In genomic region chr16:8632675-8633182, GRCh38 we compare ENCODE assay signal across 13 cellular contexts. TPM values are rescaled to one million over a fixed set of nuclear protein-coding genes. Genes with fewer than 3 reads are reported as not detected.
DNase-seq lines count a peak whose midpoint lies in the region; ATAC-seq and TF ChIP-seq lines count a peak whose summit lies in the region.
"Had no signal": no experiment of that assay in that cellular context is flagged by ENCODE, and none has a peak within 500 bp of the region (broad histone marks: within the 10 kb centered on the region; RNA-seq: fewer than 3 reads in every experiment).

No MANE protein-coding gene starts in this region.

- H3K9ac ChIP-seq in duodenal mucosa (ENCODE audit: low read depth in 1 of 2, low read length in 2 of 2), result no peak overlapping the region

- TF ChIP-seq EP300 in tibial nerve (IDR thresholded peaks at IDR 0.05), result no peak

- no peak overlapping the region for H3K4me3 ChIP-seq in duodenal mucosa (ENCODE audit: low read depth in 1 of 2, low read length in 2 of 2)
- no peak overlapping the region for H3K4me3 ChIP-seq in muscle layer of duodenum (ENCODE audit: low read depth in 1 of 2, low read length in 2 of 2)
- no peak overlapping the region for H3K4me3 ChIP-seq in tibial nerve

- no peak for TF ChIP-seq POLR2A in tibial nerve (IDR thresholded peaks at IDR 0.05)

- 70 to 77% methylated on average over 5 of the region's 5 CpGs for WGBS in tibial nerve, 2 donors

- H3K36me3 ChIP-seq in duodenal mucosa (ENCODE audit: control insufficient read depth in 1 of 2, insufficient read depth in 2 of 2, low read length in 2 of 2) (peaks cover 40 to 87% of the 10 kb centered on the region in 2 donors), muscle layer of duodenum (ENCODE audit: control insufficient read depth in 1 of 2, insufficient read depth in 2 of 2, low read length in 2 of 2) (peaks cover 53 to 76% of the 10 kb centered on the region in 2 donors), tibial nerve (peaks cover 8 to 96% (median 26%) of the 10 kb centered on the region in 3 donors)

- no peak for TF ChIP-seq CTCF in tibial nerve (IDR thresholded peaks at IDR 0.05)
- no peak for TF ChIP-seq CTCF in foreskin keratinocyte (conservative IDR thresholded peaks at IDR 0.05)

- no peaks in the 10 kb centered on the region for H3K27me3 ChIP-seq in duodenal mucosa (ENCODE audit: control insufficient read depth in 1 of 2, insufficient read depth in 2 of 2, low read length in 2 of 2)
- H3K27me3 ChIP-seq in muscle layer of duodenum (ENCODE audit: low read depth, low read length), result no peaks in the 10 kb centered on the region
- no peaks in the 10 kb centered on the region for H3K27me3 ChIP-seq in tibial nerve
- no peaks in the 10 kb centered on the region for H3K27me3 ChIP-seq in foreskin keratinocyte

- no peaks in the 10 kb centered on the region for H3K9me3 ChIP-seq in duodenal mucosa (ENCODE audit: control insufficient read depth in 1 of 2, low read length in 2 of 2)
- H3K9me3 ChIP-seq in muscle layer of duodenum (ENCODE audit: control insufficient read depth in 1 of 2, low read length in 2 of 2), result no peaks in the 10 kb centered on the region
- no peaks in the 10 kb centered on the region for H3K9me3 ChIP-seq in tibial nerve

- peak; percentile 68 for DNase-seq in NOMO-1 treated with dmso at 0.1 percent for 144 hours (lab: John Stamatoyannopoulos, UW; ENCODE audit: unreplicated experiment)
- peak in 1 of 2 donors; percentile 15 for DNase-seq in tibial nerve (ENCODE audit: low spot score in 2 of 2)
- no peak for DNase-seq in foreskin keratinocyte
- DNase-seq: activated CD4-positive, alpha-beta T cell treated with anti-CD3 and anti-CD28 coated beads, Interleukin-2, amount 50 U/mL, for 4 hours; activated naive CD8-positive, alpha-beta T cell treated with anti-CD3 and anti-CD28 coated beads, Interleukin-2, amount 10 ng/mL, durations not matched to agents 7 days and 5 days; stimulated activated naive CD4-positive, alpha-beta T cell treated with Interleukin-2 at 50 U/mL for 16 hours had no signal

- no peak for ATAC-seq in HG02642 (IDR thresholded peaks at IDR 0.05; ENCODE audit: poor library complexity, unreplicated experiment)
- ATAC-seq in GM18517 (IDR thresholded peaks at IDR 0.05; ENCODE audit: unreplicated experiment), result no peak
- no peak for ATAC-seq in foreskin keratinocyte

- H3K4me1 ChIP-seq in duodenal mucosa (ENCODE audit: control insufficient read depth in 1 of 2, insufficient read depth in 2 of 2, low read length in 2 of 2), result no peaks in the 10 kb centered on the region
- no peaks in the 10 kb centered on the region for H3K4me1 ChIP-seq in muscle layer of duodenum (ENCODE audit: control insufficient read depth in 1 of 2, insufficient read depth in 2 of 2, low read length in 2 of 2)
- peaks cover 0 to 10% (median 0%) of the 10 kb centered on the region in 4 donors for H3K4me1 ChIP-seq in tibial nerve
- no peaks in the 10 kb centered on the region for H3K4me1 ChIP-seq in foreskin keratinocyte

- H3K27ac ChIP-seq in duodenal mucosa (ENCODE audit: low read depth, low read length) (peak overlapping the region; percentile 38), muscle layer of duodenum (ENCODE audit: low read length) (peak overlapping the region; percentile 56), tibial nerve (peak overlapping the region in 3 of 4 donors; percentile 18 to 61 (median 36)), foreskin keratinocyte (no peak overlapping the region)

RNA-seq across cellular contexts. Expression of gene METTL22, which starts 11.2 kb away (rescaled TPM):
- 10 to 100 TPM; 34.3 to 69.5 (median 46.6) TPM for total RNA-seq in tibial nerve
- 20.7 and 21.8 TPM in 2 replicates for total RNA-seq in foreskin keratinocyte
- polyA plus RNA-seq in foreskin keratinocyte, result 20.5 and 22.5 TPM in 2 replicates

RNA-seq across cellular contexts. Expression of gene ABAT, which starts 41.7 kb away (rescaled TPM):
- total RNA-seq in tibial nerve (10 to 100 TPM in 3 of 4 donors, 1 to 10 TPM in 1; 9.6 to 24.0 (median 21.3) TPM), foreskin keratinocyte (6.0 and 10.2 TPM in 2 replicates)
- 2.7 and 3.5 TPM in 2 replicates for polyA plus RNA-seq in foreskin keratinocyte

RNA-seq across cellular contexts. Expression of gene TMEM114, which starts 42.4 kb away (rescaled TPM):
- not detected for total RNA-seq in tibial nerve
- total RNA-seq in foreskin keratinocyte, result not detected in 2 replicates
- not detected in 2 replicates for polyA plus RNA-seq in foreskin keratinocyte
- total RNA-seq: activated naive CD8-positive, alpha-beta T cell treated with anti-CD3 and anti-CD28 coated beads, Interleukin-2, amount 10 ng/mL, durations not matched to agents 7 days and 5 days; LHCN-M2; NCI-H460; SK-MEL-5 had no signal
